ENCODE assay signal across 9 cellular contexts in genomic region chr14:65334765-65335411, GRCh38.
DNase-seq lines count a peak whose midpoint lies in the region; ATAC-seq and TF ChIP-seq lines count a peak whose summit lies in the region.
"Had no signal": no experiment of that assay in that cellular context is flagged by ENCODE, and none has a peak within 500 bp of the region (broad histone marks: within the 10 kb centered on the region; RNA-seq: fewer than 3 reads in every experiment).

No MANE protein-coding gene starts in this region.

- no peak for ATAC-seq in HG03442 (IDR thresholded peaks at IDR 0.05; ENCODE audit: unreplicated experiment)

- no peaks in the 10 kb centered on the region for H3K9me3 Mint-ChIP-seq in nephron progenitor cell

- H3K9ac ChIP-seq in Karpas-422 (ENCODE audit: low read length) = no peak overlapping the region
- peak overlapping the region; percentile 20 to 68 for H3K9ac ChIP-seq in colonic mucosa (ENCODE audit: low read depth in 2 of 2, low read length in 2 of 2)

- H3K79me2 ChIP-seq in Karpas-422 (ENCODE audit: low read length) = no peaks in the 10 kb centered on the region

- H3K9me2 ChIP-seq in Karpas-422 (replicated peaks; ENCODE audit: insufficient read depth, low read length) = no peaks in the 10 kb centered on the region

- peak overlapping the region; percentile 3 for H3K27ac Mint-ChIP-seq in nephron progenitor cell

- H3K4me1 ChIP-seq in Karpas-422 (ENCODE audit: low read length) (peaks cover 50% of the 10 kb centered on the region), colonic mucosa (peaks cover 17% of the 10 kb centered on the region)
- H3K4me1 ChIP-seq: gastrocnemius medialis had no signal

- DNase-seq in ELF-1 (ENCODE audit: low read depth, low spot score) = peak; percentile 87
- DNase-seq in Karpas-422 = no peak
- peak; percentile 79 for DNase-seq in colonic mucosa
- DNase-seq in nephron progenitor cell = no peak
- DNase-seq in GF-D8 (lab: John Stamatoyannopoulos, UW) = no peak
- no peak for DNase-seq in NK-92 (lab: John Stamatoyannopoulos, UW; ENCODE audit: unreplicated experiment)
- DNase-seq: stimulated activated naive CD4-positive, alpha-beta T cell had no signal

- peak overlapping the region; percentile 50 for H3K4me3 Mint-ChIP-seq in nephron progenitor cell

- TF ChIP-seq CTCF in colonic mucosa (IDR thresholded peaks at IDR 0.05) (no peak), nephron progenitor cell (IDR thresholded peaks at IDR 0.05) (no peak)

- peak overlapping the region; percentile 18 for H3K4me2 ChIP-seq in Karpas-422 (ENCODE audit: low read depth, low read length, poor library complexity, severe bottlenecking)

- no peaks in the 10 kb centered on the region for H4K20me1 ChIP-seq in Karpas-422 (ENCODE audit: insufficient read depth, low read depth, low read length)

- H3K36me3 ChIP-seq in Karpas-422 (ENCODE audit: insufficient read depth, low read length) (no peaks in the 10 kb centered on the region), colonic mucosa (no peaks in the 10 kb centered on the region)
- H3K36me3 ChIP-seq: gastrocnemius medialis had no signal

- H3K27me3 ChIP-seq in Karpas-422 (ENCODE audit: low read length) = no peaks in the 10 kb centered on the region
- no peaks in the 10 kb centered on the region for H3K27me3 ChIP-seq in colonic mucosa
- H3K27me3 ChIP-seq: gastrocnemius medialis had no signal

- no peaks in the 10 kb centered on the region for H3K9me3 ChIP-seq in Karpas-422 (ENCODE audit: low read length)
- H3K9me3 ChIP-seq in colonic mucosa = no peaks in the 10 kb centered on the region
- H3K9me3 ChIP-seq: gastrocnemius medialis had no signal

- intact Hi-C loops in colonic mucosa (cut with DNase I) = no loop called here

- H3K4me3 ChIP-seq in Karpas-422 (ENCODE audit: low read length) (no peak overlapping the region), colonic mucosa (no peak overlapping the region)
- H3K4me3 ChIP-seq: gastrocnemius medialis had no signal

- no peaks in the 10 kb centered on the region for H3K36me3 Mint-ChIP-seq in nephron progenitor cell (ENCODE audit: low read depth)

- peaks cover 17% of the 10 kb centered on the region for H3K4me1 Mint-ChIP-seq in nephron progenitor cell

- H3K27ac ChIP-seq in Karpas-422 (ENCODE audit: low read length) (no peak overlapping the region), colonic mucosa (peak overlapping the region; percentile 73)

- peaks cover 27% of the 10 kb centered on the region for H3K27me3 Mint-ChIP-seq in nephron progenitor cell (ENCODE audit: low read depth, poor library complexity)

- peak overlapping the region; percentile 2 for H2AFZ ChIP-seq in Karpas-422 (ENCODE audit: low read length)

Comparison
In these comparisons a context has a peak if more than half of its experiments do, and no peak if none do; other contexts are left out.
1. DNase-seq: peak in ELF-1 (single experiment) and colonic mucosa (single experiment); none in Karpas-422 (single experiment), nephron progenitor cell (single experiment), GF-D8 (single experiment) and NK-92 (single experiment).